ENCODE assay signal across 18 cellular contexts in genomic region chr11:120810251-120810650, GRCh38.
A peak's percentile ranks its signal among the peaks of the same experiment; 100 is the strongest.
DNase-seq lines count a peak whose midpoint lies in the region; ATAC-seq, FAIRE-seq and TF ChIP-seq lines count a peak whose summit lies in the region.
"Had no signal": no experiment of that assay in that cellular context is flagged by ENCODE, and none has a peak within 500 bp of the region (broad histone marks: within the 10 kb centered on the region; RNA-seq: fewer than 3 reads in every experiment).

No MANE protein-coding gene starts in this region.

- FAIRE-seq in H54 (lab: Jason Lieb, UNC), result no peak
- FAIRE-seq: A549, GM12892, K562 had no signal

- CTCF ChIA-PET in Panc1 (lab: Charles Lee), result no interaction called here

- H3K27me3 ChIP-seq in Panc1 (ENCODE audit: control insufficient read depth, insufficient read depth, low read length), result no peaks in the 10 kb centered on the region

- TF ChIP-seq POLR2A in H54 (IDR thresholded peaks at IDR 0.05; ENCODE audit: low read depth, low read length), result no peak

- no peak; the same call in 1 of the 2 replicates for ATAC-seq in Panc1
- no peak for ATAC-seq in GM18517 (IDR thresholded peaks at IDR 0.05; ENCODE audit: unreplicated experiment)
- ATAC-seq in HG02642 (IDR thresholded peaks at IDR 0.05; ENCODE audit: poor library complexity, unreplicated experiment), result no peak
- ATAC-seq: A549, K562 had no signal

- H3K4me1 ChIP-seq in Panc1 (ENCODE audit: control insufficient read depth, insufficient read depth, low read length), result peaks cover 45% of the 10 kb centered on the region

- no peaks in the 10 kb centered on the region for H3K36me3 ChIP-seq in Panc1 (ENCODE audit: control insufficient read depth, insufficient read depth, low read length)

- POLR2A ChIA-PET in Panc1 (lab: Charles Lee), result no interaction called here

- DNase-seq in H54 (ENCODE audit: insufficient read length, low spot score), result peak; percentile 6
- DNase-seq in Panc1 (ENCODE audit: low read depth, low spot score), result no peak
- DNase-seq in choroid plexus epithelial cell (ENCODE audit: low read depth), result peak; percentile 13
- DNase-seq in kidney tubule cell (ENCODE audit: low spot score), result peak; percentile 22
- DNase-seq in C1 segment of cervical spinal cord (lab: John Stamatoyannopoulos, UW), result no peak
- DNase-seq in activated CD4-positive, alpha-beta T cell treated with anti-CD3 and anti-CD28 coated beads for 4 hours, result no peak
- DNase-seq: H7, NCI-H1436 treated with DMSO at 0.1 percent for 48 hours, NCI-H2029 treated with DMSO at 0.1 percent for 48 hours, NCI-H510A treated with DMSO at 0.1 percent for 48 hours, Right ventricle myocardium superior had no signal

- in situ Hi-C loops in Panc1 (cut with HindIII; ENCODE audit: low pct_unique_long_range_greater_than_20kb, low sequenced_read_pairs), result no loop called here

- no peak for TF ChIP-seq CTCF in Panc1 (IDR thresholded peaks at IDR 0.05)
- TF ChIP-seq CTCF in choroid plexus epithelial cell (conservative IDR thresholded peaks at IDR 0.05; ENCODE audit: low read depth, low read length), result no peak

- H3K4me3 ChIP-seq in Panc1 (ENCODE audit: low read depth in 2 of 2, low read length in 2 of 2) (no peak overlapping the region), choroid plexus epithelial cell (ENCODE audit: low read depth, low read length) (no peak overlapping the region)
- H3K4me3 ChIP-seq: A549, K562, SK-N-MC had no signal

- H3K9me3 ChIP-seq in Panc1 (ENCODE audit: control insufficient read depth, insufficient read depth, low read depth, low read length), result no peaks in the 10 kb centered on the region
- H3K9me3 ChIP-seq: A549 had no signal

- 0 out of 2 replicates have a peak overlapping the region, but pooled peaks have one; percentile 44 for H3K27ac ChIP-seq in Panc1 (ENCODE audit: low read length)
- H3K27ac ChIP-seq: A549, C4-2B, SK-N-MC had no signal

- BruUV-seq in Panc1 (replicated peaks; lab: Mats Ljungman, UMichigan), result no TSS peak

- intact Hi-C loops in Panc1 (cut with micrococcal nuclease; ENCODE audit: unreplicated experiment), result no loop called here

Comparison
In these comparisons a context has a peak if more than half of its experiments do, and no peak if none do; other contexts are left out.
1. DNase-seq: peak in H54 (single experiment), choroid plexus epithelial cell (single experiment) and kidney tubule cell (single experiment); none in Panc1 (single experiment), C1 segment of cervical spinal cord (0 of 14) and activated CD4-positive, alpha-beta T cell treated with anti-CD3 and anti-CD28 coated beads for 4 hours (0 of 2).